ENCODE assay signal across 9 cellular contexts in genomic region chr5:17190242-17190778, GRCh38. TPM values are rescaled to one million over a fixed set of nuclear protein-coding genes. Genes with fewer than 3 reads are reported as not detected.
A peak's percentile ranks its signal among the peaks of the same experiment; 100 is the strongest.
DNase-seq lines count a peak whose midpoint lies in the region; ATAC-seq and TF ChIP-seq lines count a peak whose summit lies in the region.
"Had no signal": no experiment of that assay in that cellular context is flagged by ENCODE, and none has a peak within 500 bp of the region (broad histone marks: within the 10 kb centered on the region; RNA-seq: fewer than 3 reads in every experiment).

No MANE protein-coding gene starts in this region.

- H4K20me1 ChIP-seq in DND-41 (ENCODE audit: insufficient read depth, low read length) = no peaks in the 10 kb centered on the region

- intact Hi-C loops in breast epithelium (cut with DNase I; ENCODE audit: low total_unique reads) = no loop called here
- intact Hi-C loops in uterus (cut with DNase I; ENCODE audit: low total_unique reads) = no loop called here

- no peak overlapping the region for H3K4me2 ChIP-seq in DND-41 (ENCODE audit: insufficient read depth, low read length)

- H3K36me3 ChIP-seq in DND-41 (ENCODE audit: insufficient read depth, low read length) = no peaks in the 10 kb centered on the region
- no peaks in the 10 kb centered on the region for H3K36me3 ChIP-seq in breast epithelium
- no peaks in the 10 kb centered on the region for H3K36me3 ChIP-seq in uterus

- no peak overlapping the region for H3K9ac ChIP-seq in DND-41 (ENCODE audit: low read depth, low read length)

- H3K4me1 ChIP-seq in DND-41 (ENCODE audit: insufficient read depth, low read length) (no peaks in the 10 kb centered on the region), breast epithelium (peaks cover 0 to 7% of the 10 kb centered on the region in 2 donors), uterus (no peaks in the 10 kb centered on the region)

- H2AFZ ChIP-seq in DND-41 (ENCODE audit: low read depth, low read length) = no peak overlapping the region

- TF ChIP-seq POLR2A in breast epithelium (IDR thresholded peaks at IDR 0.05) = no peak
- no peak for TF ChIP-seq POLR2A in uterus (IDR thresholded peaks at IDR 0.05)

- H3K79me2 ChIP-seq in DND-41 (ENCODE audit: insufficient read depth, low read length) = no peaks in the 10 kb centered on the region

- TF ChIP-seq CTCF in DND-41 (IDR thresholded peaks at IDR 0.05; ENCODE audit: borderline replicate concordance, extremely low read depth, low read length, poor library complexity, severe bottlenecking) (peak; percentile 70), HFF-Myc (IDR thresholded peaks at IDR 0.05; ENCODE audit: low read depth, low read length, missing control alignments) (peak; percentile 67), breast epithelium (IDR thresholded peaks at IDR 0.05) (peak; percentile 72 to 86 (median 72)), uterus (IDR thresholded peaks at IDR 0.05) (peak; percentile 57 to 76 (median 74))

- H3K4me3 ChIP-seq in DND-41 (ENCODE audit: low read depth in 1 of 2, low read length in 2 of 2) (no peak overlapping the region), HFF-Myc (replicated peaks; ENCODE audit: low read depth, low read length) (no peak overlapping the region), breast epithelium (no peak overlapping the region), uterus (no peak overlapping the region)

- H3K27ac ChIP-seq in DND-41 (ENCODE audit: low read length) (no peak overlapping the region), breast epithelium (peak overlapping the region in 1 of 2 donors; percentile 19), uterus (no peak overlapping the region)

- ATAC-seq in DND-41 (ENCODE audit: insufficient read depth, low read depth) (no peak; the same call in 2 of the 3 replicates), left lobe of liver (peak; percentile 75), GM21717 (IDR thresholded peaks at IDR 0.05; ENCODE audit: unreplicated experiment) (no peak)
- ATAC-seq: T-cell had no signal

- H3K27me3 ChIP-seq in DND-41 (ENCODE audit: insufficient read depth, low read length, poor library complexity) = no peaks in the 10 kb centered on the region
- no peaks in the 10 kb centered on the region for H3K27me3 ChIP-seq in breast epithelium
- no peaks in the 10 kb centered on the region for H3K27me3 ChIP-seq in uterus

- H3K9me3 ChIP-seq in DND-41 (ENCODE audit: insufficient read depth, low read length, severe bottlenecking) (no peaks in the 10 kb centered on the region), breast epithelium (no peaks in the 10 kb centered on the region), uterus (no peaks in the 10 kb centered on the region)

- DNase-seq in DND-41 = no peak
- no peak for DNase-seq in HFF-Myc (ENCODE audit: extremely low read depth, low read depth)
- peak; percentile 47 for DNase-seq in NCI-H82 (lab: John Stamatoyannopoulos, UW)
- DNase-seq in breast epithelium (ENCODE audit: low spot score in 2 of 2) = no peak
- DNase-seq in left lobe of liver (ENCODE audit: low spot score) = no peak
- peak; percentile 26 to 53 for DNase-seq in uterus
- DNase-seq in activated CD8-positive, alpha-beta memory T cell treated with anti-CD3 and anti-CD28 coated beads for 24 hours = no peak

RNA-seq across cellular contexts. Expression of gene BASP1, which starts 27.1 kb away (rescaled TPM):
- total RNA-seq in breast epithelium = 10 to 100 TPM; 19.9 to 50.1 (median 34.9) TPM
- 3.4 TPM for total RNA-seq in left lobe of liver
- 10 to 100 TPM; 21.5 to 64.8 (median 26.7) TPM for total RNA-seq in uterus

Comparison
In these comparisons a context has a peak if more than half of its experiments do, and no peak if none do; other contexts are left out.
1. DNase-seq: peak in NCI-H82 (single experiment) and uterus (2 of 2); none in DND-41 (single experiment), HFF-Myc (single experiment), breast epithelium (0 of 2), left lobe of liver (single experiment) and activated CD8-positive, alpha-beta memory T cell treated with anti-CD3 and anti-CD28 coated beads for 24 hours (single experiment).
2. Peak in every context shown above with its lines, with median percentiles within 50 percentile points of each other: CTCF ChIP-seq.